In the genomic region with DNA sequence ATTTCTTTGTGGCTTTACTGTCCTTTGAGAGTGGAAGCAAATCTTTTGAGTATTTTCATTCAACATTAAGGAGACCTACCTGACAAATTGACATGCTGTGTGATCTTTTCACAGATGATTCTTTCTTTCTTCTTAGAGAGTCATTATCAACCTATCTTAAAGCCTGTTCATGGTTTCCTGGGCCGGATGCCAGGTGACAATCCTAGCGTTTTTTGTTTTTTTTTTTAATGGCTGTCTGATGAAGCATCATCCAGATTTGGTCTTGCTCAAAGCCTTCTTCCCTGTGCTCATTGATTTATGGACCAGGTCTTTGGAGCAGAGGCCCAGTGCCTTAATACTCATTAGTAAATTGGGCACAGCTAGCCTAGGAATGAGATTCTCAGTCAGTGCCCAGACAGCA, we compare ENCODE assay signal across 14 cellular contexts. TPM values are rescaled to one million over a fixed set of nuclear protein-coding genes. Genes with fewer than 3 reads are reported as not detected.
DNase-seq lines count a peak whose midpoint lies in the region; ATAC-seq and TF ChIP-seq lines count a peak whose summit lies in the region.
"Had no signal": no experiment of that assay in that cellular context is flagged by ENCODE, and none has a peak within 500 bp of the region (broad histone marks: within the 10 kb centered on the region; RNA-seq: fewer than 3 reads in every experiment).

No MANE protein-coding gene starts in this region.

- H3K27me3 ChIP-seq in stomach, result no peaks in the 10 kb centered on the region

- H3K36me3 Mint-ChIP-seq in activated CD4-positive, alpha-beta T cell treated with anti-CD3 and anti-CD28 coated beads for 36 hours (ENCODE audit: low read depth), result no peaks in the 10 kb centered on the region
- H3K36me3 Mint-ChIP-seq in IgD-negative memory B cell, result no peaks in the 10 kb centered on the region
- peaks cover 1% of the 10 kb centered on the region for H3K36me3 Mint-ChIP-seq in memory B cell

- TF ChIP-seq CTCF in VCaP (conservative IDR thresholded peaks at IDR 0.05) (no peak), stomach (IDR thresholded peaks at IDR 0.05) (no peak)

- CTCF ChIA-PET in activated CD4-positive, alpha-beta T cell treated with anti-CD3 and anti-CD28 coated beads for 36 hours (lab: Charles Lee), result interaction anchor here (0.8 to 3.4 kb wide), 13 partner anchors 9 to 167 kb away, joined by 3 to 36 read pairs (median 9); no protein-coding TSS in a partner anchor

- peaks cover 16 to 61% (median 41%) of the 10 kb centered on the region in 4 donors for H3K4me1 ChIP-seq in stomach

- H3K4me3 ChIP-seq in stomach, result no peak overlapping the region

- peak; percentile 8 for ATAC-seq in activated CD4-positive, alpha-beta T cell treated with anti-CD3 and anti-CD28 coated beads for 36 hours
- ATAC-seq in memory B cell (ENCODE audit: low read depth), result no peak

- H3K27ac ChIP-seq in VCaP, result 0 out of 2 replicates have a peak overlapping the region, but pooled peaks have one; percentile 17
- H3K27ac ChIP-seq in stomach, result peak overlapping the region in 1 of 5 donors; percentile 32

- H3K27me3 Mint-ChIP-seq in activated CD4-positive, alpha-beta T cell treated with anti-CD3 and anti-CD28 coated beads for 36 hours, result no peaks in the 10 kb centered on the region
- H3K27me3 Mint-ChIP-seq in IgD-negative memory B cell (no peaks in the 10 kb centered on the region), memory B cell (no peaks in the 10 kb centered on the region)
- H3K27me3 Mint-ChIP-seq: activated naive CD8-positive, alpha-beta T cell treated with anti-CD3 and anti-CD28 coated beads, Interleukin-2, amount 10 ng/mL, durations not matched to agents 7 days and 5 days had no signal

- POLR2A ChIA-PET in activated CD4-positive, alpha-beta T cell treated with anti-CD3 and anti-CD28 coated beads for 36 hours (lab: Charles Lee), result no interaction called here

- no peak for TF ChIP-seq EP300 in stomach (IDR thresholded peaks at IDR 0.05)

- H3K36me3 ChIP-seq in stomach, result no peaks in the 10 kb centered on the region

- intact Hi-C loops in activated CD4-positive, alpha-beta T cell treated with anti-CD3 and anti-CD28 coated beads for 36 hours (cut with DNase I, micrococcal nuclease), result no loop called here
- intact Hi-C loops in stomach (cut with DNase I; ENCODE audit: low total_unique reads), result loop anchor here (10.0 kb wide), 1 partner anchor 119 kb away; no protein-coding TSS in a partner anchor

- WGBS in stomach, 5 donors, result 16 to 41% (median 34%) methylated on average over 2 of the region's 2 CpGs

- H3K9me3 Mint-ChIP-seq in activated CD4-positive, alpha-beta T cell treated with anti-CD3 and anti-CD28 coated beads for 36 hours (ENCODE audit: low read depth), result no peaks in the 10 kb centered on the region
- no peaks in the 10 kb centered on the region for H3K9me3 Mint-ChIP-seq in IgD-negative memory B cell
- no peaks in the 10 kb centered on the region for H3K9me3 Mint-ChIP-seq in memory B cell
- H3K9me3 Mint-ChIP-seq: activated naive CD8-positive, alpha-beta T cell treated with anti-CD3 and anti-CD28 coated beads, Interleukin-2, amount 10 ng/mL, durations not matched to agents 7 days and 5 days; T-helper 2 cell treated with Interferon-gamma antibody and Interleukin-4, amounts not matched to agents 5 μg/mL and 100 μg/mL, for 36 hours had no signal

- TF ChIP-seq POLR2A in stomach (IDR thresholded peaks at IDR 0.05), result no peak

- H3K4me1 Mint-ChIP-seq in activated CD4-positive, alpha-beta T cell treated with anti-CD3 and anti-CD28 coated beads for 36 hours, result peaks cover 80% of the 10 kb centered on the region
- H3K4me1 Mint-ChIP-seq in IgD-negative memory B cell (peaks cover 49 to 76% (median 69%) of the 10 kb centered on the region in 3 donors), memory B cell (peaks cover 67% of the 10 kb centered on the region)

- DNase-seq in activated CD4-positive, alpha-beta T cell treated with anti-CD3 and anti-CD28 coated beads for 36 hours, result no peak
- DNase-seq in activated CD4-positive, alpha-beta T cell treated with anti-CD3 and anti-CD28 coated beads, Interleukin-2, amount 50 U/mL, for 4 hours, result no peak
- no peak for DNase-seq in memory B cell (ENCODE audit: low spot score in 2 of 2)
- DNase-seq in SW 1271 (lab: John Stamatoyannopoulos, UW), result no peak
- DNase-seq in stomach, result no peak
- DNase-seq in glomerular visceral epithelial cell (ENCODE audit: extremely low spot score), result no peak
- DNase-seq: ACHN; activated CD4-positive, alpha-beta T cell treated with anti-CD3 and anti-CD28 coated beads for 4 hours; activated naive CD8-positive, alpha-beta T cell treated with anti-CD3 and anti-CD28 coated beads, Interleukin-2, amount 10 ng/mL, durations not matched to agents 7 days and 5 days; central memory CD4-positive, alpha-beta T cell; NCI-H187 treated with DMSO at 0.1 percent for 48 hours had no signal

- H3K4me3 Mint-ChIP-seq in activated CD4-positive, alpha-beta T cell treated with anti-CD3 and anti-CD28 coated beads for 36 hours, result no peak overlapping the region
- H3K4me3 Mint-ChIP-seq in IgD-negative memory B cell, result peak overlapping the region in 2 of 4 donors; percentile 33 to 67
- H3K4me3 Mint-ChIP-seq in memory B cell, result no peak overlapping the region
- H3K4me3 Mint-ChIP-seq: activated naive CD8-positive, alpha-beta T cell treated with anti-CD3 and anti-CD28 coated beads, Interleukin-2, amount 10 ng/mL, durations not matched to agents 7 days and 5 days; T-helper 2 cell treated with Interferon-gamma antibody and Interleukin-4, amounts not matched to agents 5 μg/mL and 100 μg/mL, for 36 hours had no signal

- H3K9me3 ChIP-seq in stomach, result no peaks in the 10 kb centered on the region

- H3K27ac Mint-ChIP-seq in activated CD4-positive, alpha-beta T cell treated with anti-CD3 and anti-CD28 coated beads for 36 hours, result peak overlapping the region; percentile 58
- H3K27ac Mint-ChIP-seq in IgD-negative memory B cell (peak overlapping the region; percentile 12 to 94 (median 81)), memory B cell (peak overlapping the region; percentile 94)
- H3K27ac Mint-ChIP-seq: activated naive CD8-positive, alpha-beta T cell treated with anti-CD3 and anti-CD28 coated beads, Interleukin-2, amount 10 ng/mL, durations not matched to agents 7 days and 5 days; T-helper 2 cell treated with Interferon-gamma antibody and Interleukin-4, amounts not matched to agents 5 μg/mL and 100 μg/mL, for 36 hours had no signal

RNA-seq across cellular contexts. Expression of gene MGAT5, which starts 9.8 kb away (rescaled TPM):
- total RNA-seq in activated CD4-positive, alpha-beta T cell treated with anti-CD3 and anti-CD28 coated beads for 36 hours, result 10 to 100 TPM; 22.2 to 25.7 TPM
- polyA plus RNA-seq in IgD-negative memory B cell (14.0 TPM), stomach (1 to 10 TPM; 3.9 to 5.4 (median 4.4) TPM)
- 100 to 1,000 TPM in 1 of 5 donors, 10 to 100 TPM in 4; 35.0 to 125 (median 75.8) TPM for total RNA-seq in stomach
